Comparison of ENCODE assay signal across 12 cellular contexts in the genomic region with DNA sequence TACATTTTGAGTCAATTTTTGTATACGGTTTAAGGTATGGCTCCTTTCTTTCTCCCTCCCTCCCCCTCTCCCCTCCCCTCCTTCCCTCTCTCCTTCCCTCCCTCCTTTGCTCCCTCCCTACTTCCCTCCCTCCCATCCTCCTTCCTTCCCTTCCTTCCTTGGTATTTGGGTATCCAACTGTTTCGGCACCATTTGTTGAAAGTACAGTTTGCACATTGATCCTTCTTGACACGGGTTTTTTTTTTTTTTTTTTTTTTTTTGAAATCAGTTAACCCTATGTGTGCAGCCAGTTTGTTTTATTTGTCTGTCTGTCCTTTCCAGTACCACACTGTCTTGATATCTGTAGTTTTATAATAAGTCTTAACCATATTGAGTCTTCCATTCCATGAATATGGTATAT. TPM values are rescaled to one million over a fixed set of nuclear protein-coding genes. Genes with fewer than 3 reads are reported as not detected.
"Had no signal": no experiment of that assay in that cellular context is flagged by ENCODE, and none has a peak within 500 bp of the region (broad histone marks: within the 10 kb centered on the region; RNA-seq: fewer than 3 reads in every experiment).

No MANE protein-coding gene starts in this region.

- H3K27ac ChIP-seq: GM23248 had no signal

- H3K9me3 ChIP-seq: HAP-1 had no signal

- ATAC-seq: GM23338, HCT116 had no signal

- H3K4me3 ChIP-seq: GM23248, GM23338, HAP-1 had no signal

- H3K9me3 Mint-ChIP-seq: GM23338, H9, HFFc6 had no signal

- H3K4me3 Mint-ChIP-seq: GM23338, H9, HFFc6 had no signal

- H3K9ac ChIP-seq: GM23248 had no signal

- H3K4me2 ChIP-seq: GM23338 had no signal

- H3K27ac Mint-ChIP-seq: GM23338, H9, HFFc6 had no signal

- DNase-seq: GM23248, GOT3, H7, H9, HCEC 1CT, HFFc6 had no signal

- H3K36me3 ChIP-seq: HAP-1 had no signal

- FAIRE-seq: H1, H54 had no signal

- H2AFZ ChIP-seq: GM23248, GM23338 had no signal

RNA-seq across cellular contexts. Expression of a gene that starts 39.9 kb away (rescaled TPM):
- total RNA-seq: H4 had no signal
